ENCODE assay signal across 29 cellular contexts in the genomic region with DNA sequence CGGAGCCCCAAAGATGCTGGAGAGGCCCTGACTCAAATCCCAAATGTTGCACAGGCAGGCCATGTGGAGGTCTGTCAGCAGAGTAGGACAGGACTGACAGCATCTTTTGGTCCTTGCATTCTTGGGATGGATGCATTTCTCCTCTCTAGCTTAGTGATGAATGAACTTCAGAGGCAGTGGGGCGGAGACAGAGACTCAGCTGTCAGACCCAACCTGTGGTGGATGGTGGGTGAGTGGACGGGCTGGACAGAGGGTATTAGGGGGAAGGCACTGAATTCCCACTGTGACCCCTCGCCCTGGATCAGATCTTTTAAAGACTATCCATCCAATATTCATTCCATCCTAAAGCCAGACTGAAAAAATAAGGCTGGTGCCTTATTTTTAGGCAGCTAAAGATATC. TPM values are rescaled to one million over a fixed set of nuclear protein-coding genes. Genes with fewer than 3 reads are reported as not detected.
"Had no signal": no experiment of that assay in that cellular context is flagged by ENCODE, and none has a peak within 500 bp of the region (broad histone marks: within the 10 kb centered on the region; RNA-seq: fewer than 3 reads in every experiment).

No MANE protein-coding gene starts in this region.

- H3K27me3 ChIP-seq: testis, thyroid gland, tibial nerve, transverse colon, upper lobe of left lung, upper lobe of right lung, uterus, vagina had no signal

- H3K9me3 Mint-ChIP-seq: stimulated activated effector memory CD8-positive, alpha-beta T cell treated with anti-CD3 and anti-CD28 coated beads, Interleukin-12 subunit alpha, Interleukin-12 subunit beta, amount 100 ng/mL, for 72 hours; stimulated activated naive CD8-positive, alpha-beta T cell treated with anti-CD3 and anti-CD28 coated beads, Interleukin-15, amount 100 ng/mL, for 72 hours; stimulated activated naive CD8-positive, alpha-beta T cell treated with anti-CD3 and anti-CD28 coated beads, Interleukin-15, Interleukin-2, amounts not matched to agents 100 ng/mL and 50 ng/mL, for 24 hours; type B pancreatic cell had no signal

- H3K4me3 Mint-ChIP-seq: stimulated activated effector memory CD8-positive, alpha-beta T cell treated with anti-CD3 and anti-CD28 coated beads, Interleukin-12 subunit alpha, Interleukin-12 subunit beta, amount 100 ng/mL, for 72 hours; stimulated activated memory B cell treated with anti-CD40 and anti-IgM and Interleukin-4, amounts not matched to agents 10 μg/mL and 1 μg/mL and 100 μg/mL, for 72 hours; stimulated activated naive B cell treated with anti-CD40 and anti-IgM and Interleukin-4, amounts not matched to agents 10 μg/mL and 1 μg/mL and 100 μg/mL, for 72 hours; stimulated activated naive CD8-positive, alpha-beta T cell treated with anti-CD3 and anti-CD28 coated beads, Interleukin-15, amount 100 ng/mL, for 72 hours; stimulated activated naive CD8-positive, alpha-beta T cell treated with anti-CD3 and anti-CD28 coated beads, Interleukin-15, Interleukin-2, amounts not matched to agents 100 ng/mL and 50 ng/mL, for 24 hours; type B pancreatic cell had no signal

- H3K27ac Mint-ChIP-seq: stimulated activated effector memory CD8-positive, alpha-beta T cell treated with anti-CD3 and anti-CD28 coated beads, Interleukin-12 subunit alpha, Interleukin-12 subunit beta, amount 100 ng/mL, for 72 hours; stimulated activated memory B cell treated with anti-CD40 and anti-IgM and Interleukin-4, amounts not matched to agents 10 μg/mL and 1 μg/mL and 100 μg/mL, for 72 hours; stimulated activated naive B cell treated with anti-CD40 and anti-IgM and Interleukin-4, amounts not matched to agents 10 μg/mL and 1 μg/mL and 100 μg/mL, for 72 hours; stimulated activated naive CD8-positive, alpha-beta T cell treated with anti-CD3 and anti-CD28 coated beads, Interleukin-15, amount 100 ng/mL, for 72 hours; stimulated activated naive CD8-positive, alpha-beta T cell treated with anti-CD3 and anti-CD28 coated beads, Interleukin-15, Interleukin-2, amounts not matched to agents 100 ng/mL and 50 ng/mL, for 24 hours; type B pancreatic cell had no signal

- H3K4me3 ChIP-seq: stomach, suprapubic skin, testis, thoracic aorta, thyroid gland, tibial artery, tibial nerve, transverse colon, upper lobe of left lung, upper lobe of right lung, uterus, vagina had no signal

- H3K27ac ChIP-seq: stomach, suprapubic skin, testis, thoracic aorta, tibial artery, tibial nerve, transverse colon, upper lobe of left lung, upper lobe of right lung, uterus, vagina had no signal

- H3K27me3 Mint-ChIP-seq: type B pancreatic cell had no signal

- H3K36me3 Mint-ChIP-seq: stimulated activated effector memory CD8-positive, alpha-beta T cell treated with anti-CD3 and anti-CD28 coated beads, Interleukin-12 subunit alpha, Interleukin-12 subunit beta, amount 100 ng/mL, for 72 hours; stimulated activated memory B cell treated with anti-CD40 and anti-IgM and Interleukin-4, amounts not matched to agents 10 μg/mL and 1 μg/mL and 100 μg/mL, for 72 hours; stimulated activated naive B cell treated with anti-CD40 and anti-IgM and Interleukin-4, amounts not matched to agents 10 μg/mL and 1 μg/mL and 100 μg/mL, for 72 hours; type B pancreatic cell had no signal

- H3K4me1 ChIP-seq: stomach, testis, tibial artery, tibial nerve, upper lobe of left lung, upper lobe of right lung, uterus, vagina had no signal

- DNase-seq: stimulated activated CD4-positive, alpha-beta T cell treated with anti-CD3 and anti-CD28 coated beads, Interleukin-2, amount 100 ng/mL, for 48 hours; stimulated activated CD4-positive, alpha-beta T cell treated with anti-CD3 and anti-CD28 coated beads, Interleukin-4, amount 100 ng/mL, for 1 hour; stimulated activated CD4-positive, alpha-beta T cell treated with anti-CD3 and anti-CD28 coated beads, Interleukin-4, amount 100 ng/mL, for 24 hours; stimulated activated CD4-positive, alpha-beta T cell treated with anti-CD3 and anti-CD28 coated beads, Interleukin-4, amount 100 ng/mL, for 4 hours; stimulated activated CD8-positive, alpha-beta memory T cell treated with anti-CD3 and anti-CD28 coated beads, Interleukin-4, amount 100 ng/mL, for 48 hours; stimulated activated naive B cell treated with anti-CD40 and anti-IgM and Interleukin-4, amounts not matched to agents 10 μg/mL and 1 μg/mL and 100 μg/mL, for 72 hours; stimulated activated naive CD4-positive, alpha-beta T cell; stimulated activated naive CD4-positive, alpha-beta T cell treated with Interleukin-2 at 50 U/mL for 16 hours; stimulated activated naive CD8-positive, alpha-beta T cell treated with anti-CD3 and anti-CD28 coated beads, Interleukin-15, amount 100 ng/mL, for 72 hours; stimulated activated naive CD8-positive, alpha-beta T cell treated with anti-CD3 and anti-CD28 coated beads, Interleukin-15, Interleukin-2, amounts not matched to agents 100 U/mL and 50 U/mL, for 24 hours; stomach; substantia nigra; testis; thyroid gland; tibial artery; transverse colon; trophoblast cell; upper lobe of left lung; upper lobe of right lung; uterus had no signal

- H3K4me1 Mint-ChIP-seq: stimulated activated effector memory CD8-positive, alpha-beta T cell treated with anti-CD3 and anti-CD28 coated beads, Interleukin-12 subunit alpha, Interleukin-12 subunit beta, amount 100 ng/mL, for 72 hours; stimulated activated memory B cell treated with anti-CD40 and anti-IgM and Interleukin-4, amounts not matched to agents 10 μg/mL and 1 μg/mL and 100 μg/mL, for 72 hours; stimulated activated naive B cell treated with anti-CD40 and anti-IgM and Interleukin-4, amounts not matched to agents 10 μg/mL and 1 μg/mL and 100 μg/mL, for 72 hours; stimulated activated naive CD8-positive, alpha-beta T cell treated with anti-CD3 and anti-CD28 coated beads, Interleukin-15, amount 100 ng/mL, for 72 hours had no signal

- H3K36me3 ChIP-seq: stomach, suprapubic skin, thoracic aorta, thyroid gland, tibial artery, tibial nerve, transverse colon, upper lobe of left lung, upper lobe of right lung, uterus, vagina had no signal

- H3K9me3 ChIP-seq: suprapubic skin, testis, thoracic aorta, thyroid gland, tibial nerve, transverse colon, upper lobe of left lung, upper lobe of right lung, uterus, vagina had no signal

- ATAC-seq: stimulated activated effector memory CD8-positive, alpha-beta T cell treated with anti-CD3 and anti-CD28 coated beads, Interleukin-12 subunit alpha, Interleukin-12 subunit beta, amount 100 ng/mL, for 72 hours; stimulated activated memory B cell treated with anti-CD40 and anti-IgM and Interleukin-4, amounts not matched to agents 10 μg/mL and 1 μg/mL and 100 μg/mL, for 72 hours; stimulated activated naive B cell treated with anti-CD40 and anti-IgM and Interleukin-4, amounts not matched to agents 10 μg/mL and 1 μg/mL and 100 μg/mL, for 72 hours; stimulated activated naive CD8-positive, alpha-beta T cell treated with anti-CD3 and anti-CD28 coated beads, Interleukin-15, amount 100 ng/mL, for 72 hours; stimulated activated naive CD8-positive, alpha-beta T cell treated with anti-CD3 and anti-CD28 coated beads, Interleukin-15, Interleukin-2, amounts not matched to agents 100 U/mL and 50 U/mL, for 24 hours; upper lobe of right lung had no signal

RNA-seq across cellular contexts. Expression of gene GJB6, which starts 39.3 kb away (rescaled TPM):
- total RNA-seq: subcutaneous adipose tissue, thoracic aorta, tibial nerve, upper lobe of left lung, upper lobe of right lung had no signal
